9 cellular contexts compared by ENCODE assay signal in genomic region chr17:79388556-79389295, GRCh38.
DNase-seq lines count a peak whose midpoint lies in the region; ATAC-seq, FAIRE-seq and TF ChIP-seq lines count a peak whose summit lies in the region.
"Had no signal": no experiment of that assay in that cellular context is flagged by ENCODE, and none has a peak within 500 bp of the region (broad histone marks: within the 10 kb centered on the region; RNA-seq: fewer than 3 reads in every experiment).

No MANE protein-coding gene starts in this region.

- H3K36me3 ChIP-seq in BE2C (no peaks in the 10 kb centered on the region), body of pancreas (replicated peaks in 1 of 2; ENCODE audit: insufficient read depth in 1 of 2, low read depth in 2 of 2) (no peaks in the 10 kb centered on the region), kidney (ENCODE audit: control insufficient read depth in 1 of 2, insufficient read depth in 2 of 2, low read length in 2 of 2) (no peaks in the 10 kb centered on the region), uterus (no peaks in the 10 kb centered on the region)

- no peaks in the 10 kb centered on the region for H3K4me1 ChIP-seq in BE2C
- H3K4me1 ChIP-seq in body of pancreas: no peaks in the 10 kb centered on the region
- peaks cover 0 to 2% of the 10 kb centered on the region in 2 donors for H3K4me1 ChIP-seq in kidney (ENCODE audit: control insufficient read depth in 1 of 2, insufficient read depth in 1 of 2, low read depth in 1 of 2, low read length in 2 of 2)
- H3K4me1 ChIP-seq in uterus: peaks cover 0 to 6% of the 10 kb centered on the region in 2 donors

- DNase-seq in BE2C (peak; percentile 78), GM13977 (ENCODE audit: low spot score) (peak; percentile 79), NCI-H345 treated with DMSO at 0.1 percent for 48 hours (lab: John Stamatoyannopoulos, UW; ENCODE audit: unreplicated experiment) (peak; percentile 74), body of pancreas (peak; percentile 70 to 79 (median 71)), kidney (no peak), uterus (no peak), T-helper 17 cell (no peak), NCI-H510A (lab: John Stamatoyannopoulos, UW) (no peak)
- DNase-seq: naive B cell had no signal

- intact Hi-C loops in body of pancreas (cut with DNase I): loop anchor here (5.0 kb wide), 1 partner anchor 201 kb away; no protein-coding TSS in a partner anchor
- intact Hi-C loops in kidney (cut with DNase I): no loop called here
- intact Hi-C loops in uterus (cut with DNase I; ENCODE audit: low total_unique reads): no loop called here

- TF ChIP-seq CTCF in BE2C (IDR thresholded peaks at IDR 0.05; ENCODE audit: low read depth, low read length) (peak; percentile 80), GM13977 (IDR thresholded peaks at IDR 0.05; ENCODE audit: extremely low read depth, insufficient read depth, missing control alignments) (peak; percentile 66), body of pancreas (IDR thresholded peaks at IDR 0.05) (peak; percentile 61 to 76 (median 63)), kidney (IDR thresholded peaks at IDR 0.05; ENCODE audit: borderline replicate concordance, extremely low read depth, insufficient read depth) (peak; percentile 53), uterus (IDR thresholded peaks at IDR 0.05) (peak; percentile 24 to 42 (median 32))

- H3K27me3 ChIP-seq in BE2C (peaks cover 64% of the 10 kb centered on the region), body of pancreas (peaks cover 0 to 3% of the 10 kb centered on the region in 2 donors), uterus (no peaks in the 10 kb centered on the region)

- peaks cover 2% of the 10 kb centered on the region for H3K4me1 Mint-ChIP-seq in T-helper 17 cell

- no peak overlapping the region for H3K27ac ChIP-seq in body of pancreas
- H3K27ac ChIP-seq in kidney (ENCODE audit: low read depth in 2 of 2, low read length in 2 of 2): no peak overlapping the region
- no peak overlapping the region for H3K27ac ChIP-seq in uterus

- H3K9me3 ChIP-seq in BE2C: no peaks in the 10 kb centered on the region; the same call in 1 of the 2 replicates
- H3K9me3 ChIP-seq in body of pancreas: no peaks in the 10 kb centered on the region
- H3K9me3 ChIP-seq in kidney (ENCODE audit: control insufficient read depth in 1 of 2, low read length in 2 of 2): no peaks in the 10 kb centered on the region
- no peaks in the 10 kb centered on the region for H3K9me3 ChIP-seq in uterus
- H3K9me3 ChIP-seq in T-helper 17 cell (ENCODE audit: control insufficient read depth, low read length, poor library complexity, severe bottlenecking): no peaks in the 10 kb centered on the region

- H3K4me3 ChIP-seq in BE2C (ENCODE audit: low read depth, low read length) (no peak overlapping the region), body of pancreas (no peak overlapping the region), kidney (ENCODE audit: low read length in 2 of 2) (no peak overlapping the region), uterus (no peak overlapping the region)

- H3K36me3 Mint-ChIP-seq in T-helper 17 cell (ENCODE audit: low read depth): no peaks in the 10 kb centered on the region
- H3K36me3 Mint-ChIP-seq: naive B cell had no signal

- peaks cover 47% of the 10 kb centered on the region for H3K27me3 Mint-ChIP-seq in T-helper 17 cell

- no peak for FAIRE-seq in kidney (lab: Jason Lieb, UNC)

- ATAC-seq in body of pancreas (peak; percentile 75), T-helper 17 cell (no peak)

- in situ Hi-C loops in GM13977 (cut with MboI; ENCODE audit: low pct_unique_long_range_greater_than_20kb, low sequenced_read_pairs, unreplicated experiment): no loop called here

- H3K9ac ChIP-seq in kidney (ENCODE audit: low read length in 2 of 2): no peak overlapping the region

- H3K4me3 Mint-ChIP-seq in T-helper 17 cell: no peak overlapping the region

- TF ChIP-seq POLR2A in body of pancreas (IDR thresholded peaks at IDR 0.05) (no peak), uterus (IDR thresholded peaks at IDR 0.05) (no peak)

- 39 to 61% methylated on average over 19 to 28 of the region's 28 CpGs for WGBS in body of pancreas, 2 donors

- H3K27ac Mint-ChIP-seq in T-helper 17 cell: no peak overlapping the region

Comparison
In these comparisons a context has a peak if more than half of its experiments do, and no peak if none do; other contexts are left out.
1. DNase-seq: peak in BE2C (single experiment), GM13977 (single experiment), NCI-H345 treated with DMSO at 0.1 percent for 48 hours (single experiment) and body of pancreas (4 of 4); none in kidney (single experiment), uterus (0 of 2), T-helper 17 cell (0 of 3) and NCI-H510A (single experiment).
2. Peak in every context shown above with its lines, with median percentiles within 50 percentile points of each other: CTCF ChIP-seq.